ENCODE assay signal across 25 cellular contexts in the genomic region with DNA sequence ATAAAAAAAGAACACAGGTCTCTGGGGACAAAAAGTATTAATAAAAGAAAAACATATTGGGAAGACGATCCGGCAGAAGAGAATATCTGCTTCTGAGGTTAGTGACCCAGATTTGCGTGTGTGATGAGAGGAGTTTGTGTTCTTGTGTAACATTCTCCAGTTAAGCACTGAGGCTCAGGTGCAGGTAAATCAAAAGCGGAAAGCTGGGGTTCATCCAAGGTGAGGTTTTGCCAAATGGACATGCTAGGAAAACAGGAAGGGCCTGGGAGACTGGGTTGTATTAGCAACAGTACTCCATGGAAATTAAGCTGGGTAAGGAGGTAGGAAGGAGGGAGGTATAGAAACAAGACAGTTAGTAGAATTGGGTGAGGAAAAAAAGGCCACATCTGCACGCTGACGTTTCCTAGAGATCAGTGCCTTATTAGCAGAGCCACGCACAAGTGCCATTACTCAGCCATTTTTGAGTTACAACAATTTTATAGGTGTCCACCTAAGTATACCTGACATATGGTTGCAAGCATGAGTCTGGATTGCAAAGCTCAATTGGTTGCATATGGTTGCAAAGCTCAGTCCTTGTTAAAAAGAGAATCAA.
"Had no signal": no experiment of that assay in that cellular context is flagged by ENCODE, and none has a peak within 500 bp of the region (broad histone marks: within the 10 kb centered on the region; RNA-seq: fewer than 3 reads in every experiment).

No MANE protein-coding gene starts in this region.

- ATAC-seq: left lung; mucosa of descending colon; natural killer cell treated with Interleukin-12 subunit alpha and Interleukin-12 subunit beta and Interleukin-15 and Interleukin-18, amount 100 ng/mL, for 72 hours; stimulated activated naive B cell treated with anti-CD40 and anti-IgM and Interleukin-4, amounts not matched to agents 10 μg/mL and 1 μg/mL and 100 μg/mL, for 72 hours had no signal

- H3K27me3 Mint-ChIP-seq: activated CD4-positive, alpha-beta memory T cell treated with anti-CD3 and anti-CD28 coated beads, Interleukin-2, amount 10 ng/mL, durations not matched to agents 7 days and 5 days; activated CD4-positive, alpha-beta T cell treated with anti-CD3 and anti-CD28 coated beads, Interleukin-2, amount 10 ng/mL, durations not matched to agents 7 days and 5 days; activated T-cell treated with anti-CD3 and anti-CD28 coated beads, Interleukin-2, amount 50 U/mL, for 24 hours; central memory CD8-positive, alpha-beta T cell; natural killer cell treated with Interleukin-12 subunit alpha and Interleukin-12 subunit beta and Interleukin-15 and Interleukin-18, amount 100 ng/mL, for 72 hours; stimulated activated naive B cell treated with anti-CD40 and anti-IgM and Interleukin-4, amounts not matched to agents 10 μg/mL and 1 μg/mL and 100 μg/mL, for 72 hours had no signal

- H3K9me3 Mint-ChIP-seq: activated CD4-positive, alpha-beta memory T cell treated with anti-CD3 and anti-CD28 coated beads, Interleukin-2, amount 10 ng/mL, durations not matched to agents 7 days and 5 days; activated CD4-positive, alpha-beta T cell treated with anti-CD3 and anti-CD28 coated beads, Interleukin-2, amount 10 ng/mL, durations not matched to agents 7 days and 5 days; activated T-cell treated with anti-CD3 and anti-CD28 coated beads, Interleukin-2, amount 50 U/mL, for 24 hours; central memory CD8-positive, alpha-beta T cell; natural killer cell treated with Interleukin-12 subunit alpha and Interleukin-12 subunit beta and Interleukin-15 and Interleukin-18, amount 100 ng/mL, for 72 hours; stimulated activated naive B cell treated with anti-CD40 and anti-IgM and Interleukin-4, amounts not matched to agents 10 μg/mL and 1 μg/mL and 100 μg/mL, for 72 hours had no signal

- DNase-seq: activated CD4-positive, alpha-beta memory T cell treated with anti-CD3 and anti-CD28 coated beads, Interleukin-2, amount 10 ng/mL, durations not matched to agents 7 days and 5 days; activated CD4-positive, alpha-beta T cell treated with anti-CD3 and anti-CD28 coated beads for 1 hour; activated CD4-positive, alpha-beta T cell treated with anti-CD3 and anti-CD28 coated beads, Interleukin-2, amount 10 ng/mL, durations not matched to agents 7 days and 5 days; activated CD8-positive, alpha-beta memory T cell treated with anti-CD3 and anti-CD28 coated beads, Interleukin-2, amount 50 U/mL, for 48 hours; activated gamma-delta T cell; activated naive CD4-positive, alpha-beta T cell treated with anti-CD3 and anti-CD28 coated beads, Interleukin-2, amount 50 U/mL, for 16 hours; activated T-cell treated with anti-CD3 and anti-CD28 coated beads, Interleukin-2, amount 50 U/mL, for 24 hours; anterior cingulate cortex; colonic mucosa; effector CD8-positive, alpha-beta T cell; esophagus squamous epithelium; foreskin melanocyte; kidney glomerular epithelial cell; left lung; mucosa of descending colon; sigmoid colon; small intestine; stimulated activated naive B cell treated with anti-CD40 and anti-IgM and Interleukin-4, amounts not matched to agents 10 μg/mL and 1 μg/mL and 100 μg/mL, for 72 hours; T1000; testis; trophoblast cell; uterus had no signal

- H3K36me3 ChIP-seq: uterus had no signal

- H3K9me3 ChIP-seq: colonic mucosa, esophagus squamous epithelium, left lung, mucosa of descending colon, sigmoid colon, testis, uterus had no signal

- H3K4me1 ChIP-seq: colonic mucosa, esophagus squamous epithelium, left lung, testis, uterus had no signal

- H3K27me3 ChIP-seq: colonic mucosa, esophagus squamous epithelium, left lung, sigmoid colon, testis, uterus had no signal

- H3K4me3 Mint-ChIP-seq: activated CD4-positive, alpha-beta memory T cell treated with anti-CD3 and anti-CD28 coated beads, Interleukin-2, amount 10 ng/mL, durations not matched to agents 7 days and 5 days; activated CD4-positive, alpha-beta T cell treated with anti-CD3 and anti-CD28 coated beads, Interleukin-2, amount 10 ng/mL, durations not matched to agents 7 days and 5 days; activated T-cell treated with anti-CD3 and anti-CD28 coated beads, Interleukin-2, amount 50 U/mL, for 24 hours; central memory CD8-positive, alpha-beta T cell; natural killer cell treated with Interleukin-12 subunit alpha and Interleukin-12 subunit beta and Interleukin-15 and Interleukin-18, amount 100 ng/mL, for 72 hours; stimulated activated naive B cell treated with anti-CD40 and anti-IgM and Interleukin-4, amounts not matched to agents 10 μg/mL and 1 μg/mL and 100 μg/mL, for 72 hours had no signal

- H3K27ac ChIP-seq: colonic mucosa, epithelial cell of prostate, esophagus squamous epithelium, left lung, sigmoid colon, testis, uterus had no signal

- H3K27ac Mint-ChIP-seq: activated CD4-positive, alpha-beta memory T cell treated with anti-CD3 and anti-CD28 coated beads, Interleukin-2, amount 10 ng/mL, durations not matched to agents 7 days and 5 days; activated CD4-positive, alpha-beta T cell treated with anti-CD3 and anti-CD28 coated beads, Interleukin-2, amount 10 ng/mL, durations not matched to agents 7 days and 5 days; stimulated activated naive B cell treated with anti-CD40 and anti-IgM and Interleukin-4, amounts not matched to agents 10 μg/mL and 1 μg/mL and 100 μg/mL, for 72 hours had no signal

- H3K4me3 ChIP-seq: colonic mucosa, esophagus squamous epithelium, left lung, mucosa of descending colon, sigmoid colon, testis, uterus had no signal
